ENCODE assay signal across 32 cellular contexts in the genomic region with DNA sequence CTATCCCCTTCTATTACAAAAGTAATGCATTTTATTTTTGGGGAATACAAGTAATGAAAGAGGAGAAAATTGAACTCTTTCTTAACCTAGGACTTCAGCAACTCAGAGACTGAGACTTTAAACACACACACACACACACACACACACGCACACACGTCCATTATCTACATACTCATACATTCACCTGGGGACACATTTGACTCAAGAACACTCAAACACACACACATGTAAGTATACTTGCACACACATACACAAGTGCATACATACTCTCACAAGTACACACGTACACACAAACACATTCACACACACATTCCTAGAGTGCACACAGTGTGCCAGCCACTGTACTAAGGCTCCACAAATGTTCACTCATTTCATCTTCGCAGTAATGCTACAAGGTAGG. TPM values are rescaled to one million over a fixed set of nuclear protein-coding genes. Genes with fewer than 3 reads are reported as not detected.
DNase-seq lines count a peak whose midpoint lies in the region; ATAC-seq, FAIRE-seq and TF ChIP-seq lines count a peak whose summit lies in the region.
"Had no signal": no experiment of that assay in that cellular context is flagged by ENCODE, and none has a peak within 500 bp of the region (broad histone marks: within the 10 kb centered on the region; RNA-seq: fewer than 3 reads in every experiment).

No MANE protein-coding gene starts in this region.

- H3K27ac ChIP-seq in HepG2 (ENCODE audit: extremely low read length, insufficient read depth, low read length), result no peak overlapping the region
- H3K27ac ChIP-seq in right lobe of liver, result no peak overlapping the region
- no peak overlapping the region for H3K27ac ChIP-seq in H1 (ENCODE audit: low read depth, low read length)
- H3K27ac ChIP-seq: BLaER1 had no signal

- no peak overlapping the region for H4K91ac ChIP-seq in H1 (replicated peaks; ENCODE audit: insufficient read length, low read length)

- H3K27me3 ChIP-seq in HepG2 (ENCODE audit: control insufficient read depth in 1 of 2, insufficient read depth in 2 of 2, low read length in 2 of 2) (peaks cover 6 to 49% of the 10 kb centered on the region in 2 experiments; a peak in 4 of 5 replicates), right lobe of liver (no peaks in the 10 kb centered on the region), H1 (replicated peaks in 1 of 4; ENCODE audit: control insufficient read depth in 3 of 4, extremely low read depth in 1 of 4, insufficient read depth in 3 of 4, low read length in 3 of 4) (0 out of 7 replicates have a peak, but pooled peaks cover 0 to 2% (median 0%) of the 10 kb centered on the region in 4 experiments)
- H3K27me3 ChIP-seq: BE2C, BLaER1 had no signal

- TF ChIP-seq CTCF in HepG2 (CRISPR knock-in tag; IDR thresholded peaks at IDR 0.05) (no peak), right lobe of liver (IDR thresholded peaks at IDR 0.05) (no peak), H1 (IDR thresholded peaks at IDR 0.05; ENCODE audit: control extremely low read depth in 1 of 3, insufficient read depth in 1 of 3, low read depth in 1 of 3, low read length in 3 of 3) (no peak)

- H2BK120ac ChIP-seq in H1 (replicated peaks; ENCODE audit: low read depth, low read length), result peak overlapping the region; percentile 79

- H3K23ac ChIP-seq in H1 (ENCODE audit: insufficient read length), result no peak overlapping the region

- DNase-seq in HepG2 (ENCODE audit: low spot score) (no peak), right lobe of liver (no peak), HTR-8/SVneo (ENCODE audit: insufficient read length, low spot score) (no peak), H1 (ENCODE audit: low read depth in 1 of 2, low spot score in 2 of 2) (no peak), urothelium cell line (ENCODE audit: low spot score) (no peak), mesenteric fat pad (ENCODE audit: low spot score) (no peak)
- DNase-seq in activated naive CD4-positive, alpha-beta T cell (lab: John Stamatoyannopoulos, UW), result no peak
- no peak for DNase-seq in stimulated activated CD8-positive, alpha-beta memory T cell treated with anti-CD3 and anti-CD28 coated beads, Interleukin-4, amount 100 ng/mL, for 48 hours
- DNase-seq: 8988T; ACHN; BE2C; C1 segment of cervical spinal cord; CD4-positive, alpha-beta memory T cell; CD4-positive, CD25-positive, alpha-beta regulatory T cell; CD8-positive, alpha-beta memory T cell; COR-L47; DMS 273 treated with DMSO at 0.1 percent for 48 hours; DMS153; DMS53; DMS79; DND-41; EL; GDM1 had no signal

- BruUV-seq in HepG2 (replicated peaks; lab: Mats Ljungman, UMichigan), result no TSS peak

- H3K14ac ChIP-seq in H1 (ENCODE audit: insufficient read length), result no peak overlapping the region

- H3K4me3 ChIP-seq in HepG2 (replicated peaks in 1 of 3; ENCODE audit: insufficient read depth in 1 of 3, low read depth in 2 of 3, low read length in 3 of 3) (no peak overlapping the region), right lobe of liver (no peak overlapping the region), H1 (ENCODE audit: extremely low read depth in 1 of 4, insufficient read depth in 2 of 4, low read depth in 3 of 4, low read length in 4 of 4) (no peak overlapping the region)
- H3K4me3 ChIP-seq: BLaER1 had no signal

- no peaks in the 10 kb centered on the region for H3K9me3 ChIP-seq in HepG2 (ENCODE audit: low read length)
- no peaks in the 10 kb centered on the region for H3K9me3 ChIP-seq in right lobe of liver
- H3K9me3 ChIP-seq in H1 (ENCODE audit: insufficient read depth in 2 of 2, low read depth in 1 of 2, low read length in 1 of 2), result no peaks in the 10 kb centered on the region
- H3K9me3 ChIP-seq: BE2C, BLaER1 had no signal

- no peak overlapping the region for H2BK20ac ChIP-seq in H1 (ENCODE audit: low read length)

- intact Hi-C loops in HepG2 (cut with micrococcal nuclease; ENCODE audit: unreplicated experiment) (no loop called here), right lobe of liver (cut with DNase I) (no loop called here)

- no peak for FAIRE-seq in HepG2 (lab: Jason Lieb, UNC)
- FAIRE-seq in HTR-8/SVneo (lab: Jason Lieb, UNC), result peak; percentile 99
- FAIRE-seq in H1 (lab: Jason Lieb, UNC), result no peak
- FAIRE-seq in urothelium cell line (lab: Jason Lieb, UNC), result peak; percentile 80
- FAIRE-seq: A204.1, GM12891, GM18507 had no signal

- H2BK5ac ChIP-seq in H1 (ENCODE audit: low read depth, low read length), result no peak overlapping the region

- peak overlapping the region; percentile 63 for H3K4ac ChIP-seq in H1 (replicated peaks; ENCODE audit: insufficient read length, low read depth, low read length)

- CTCF ChIA-PET in HepG2 (lab: Yijun Ruan, JAX; ENCODE audit: low intra/inter-chr PET ratio, low total read pairs) (no interaction called here), H1 (lab: Charles Lee; ENCODE audit: partially characterized antibody) (interaction anchor here (1.0 kb wide), 1 partner anchor 15 kb away, joined by 3 read pairs; no protein-coding TSS in a partner anchor)

- peak overlapping the region; percentile 98; the same call in 1 of the 2 replicates for H2AK5ac ChIP-seq in H1 (ENCODE audit: low read depth, low read length)

- TF ChIP-seq EP300 in HepG2 (IDR thresholded peaks at IDR 0.05; ENCODE audit: low read depth in 2 of 2, low read length in 2 of 2) (no peak), HepG2 (CRISPR knock-in tag; IDR thresholded peaks at IDR 0.05; ENCODE audit: borderline replicate concordance) (no peak), H1 (IDR thresholded peaks at IDR 0.05; ENCODE audit: borderline replicate concordance in 1 of 2, low read depth in 2 of 2, low read length in 2 of 2) (no peak)

- H3K18ac ChIP-seq in H1 (ENCODE audit: extremely low read depth, low read length), result no peak overlapping the region; the same call in 1 of the 2 replicates

- H3K4me2 ChIP-seq in HepG2 (ENCODE audit: low read depth, low read length) (no peak overlapping the region), H1 (ENCODE audit: insufficient read depth in 1 of 2, low read depth in 2 of 2, low read length in 2 of 2) (no peak overlapping the region)
- H3K4me2 ChIP-seq: BLaER1 had no signal

- no peaks in the 10 kb centered on the region for H3K79me1 ChIP-seq in H1 (ENCODE audit: low read depth, low read length)

- H3K79me2 ChIP-seq in HepG2 (ENCODE audit: insufficient read depth, low read length) (no peaks in the 10 kb centered on the region), H1 (ENCODE audit: control insufficient read depth in 1 of 2, insufficient read depth in 2 of 2, low read length in 2 of 2) (no peaks in the 10 kb centered on the region)

- peak overlapping the region; percentile 77; the same call in 1 of the 2 replicates for H2BK15ac ChIP-seq in H1 (ENCODE audit: low read length)

- WGBS in HepG2 (ENCODE audit: low lambda C conversion rate), result 42% methylated on average over 4 of the region's 4 CpGs
- WGBS in right lobe of liver (ENCODE audit: insufficient coverage, low coverage, low lambda C conversion rate, missing lambda C conversion rate), result 94% methylated on average over 4 of the region's 4 CpGs
- WGBS in H1 (ENCODE audit: extremely low coverage in 1 of 2, insufficient coverage in 1 of 2, insufficient read length in 1 of 2, insufficient replicate concordance in 2 of 2, low coverage in 1 of 2, low lambda C conversion rate in 2 of 2, missing lambda C conversion rate in 1 of 2), 2 experiments, result 83% methylated on average over 4 of the region's 4 CpGs; no CpG with 5 or more reads in 1 of the 2 experiments

- H2AFZ ChIP-seq in HepG2 (ENCODE audit: low read length) (no peak overlapping the region), H1 (ENCODE audit: low read length) (no peak overlapping the region)

- peaks cover 43% of the 10 kb centered on the region for H3K4me1 ChIP-seq in HepG2 (ENCODE audit: insufficient read depth, low read length)
- no peaks in the 10 kb centered on the region for H3K4me1 ChIP-seq in right lobe of liver
- peaks cover 4 to 12% (median 5%) of the 10 kb centered on the region in 4 experiments for H3K4me1 ChIP-seq in H1 (replicated peaks in 1 of 4; ENCODE audit: control insufficient read depth in 3 of 4, insufficient read depth in 4 of 4, low read length in 3 of 4)
- H3K4me1 ChIP-seq: BE2C, BLaER1 had no signal

- H3K56ac ChIP-seq in H1 (replicated peaks; ENCODE audit: insufficient read length, low read depth, low read length), result no peak overlapping the region

- H3K9ac ChIP-seq in HepG2 (ENCODE audit: insufficient read depth, low read depth, low read length), result no peak overlapping the region
- H3K9ac ChIP-seq in H1 (replicated peaks in 1 of 4; ENCODE audit: extremely low read depth in 1 of 4, low read depth in 3 of 4, low read length in 3 of 4), result no peak overlapping the region
- H3K9ac ChIP-seq: BLaER1 had no signal

- H4K20me1 ChIP-seq in HepG2 (ENCODE audit: insufficient read depth, low read length) (no peaks in the 10 kb centered on the region), H1 (replicated peaks in 1 of 2; ENCODE audit: control insufficient read depth in 1 of 2, insufficient read depth in 2 of 2, low read length in 2 of 2) (no peaks in the 10 kb centered on the region)
- H4K20me1 ChIP-seq: BLaER1 had no signal

- TF ChIP-seq RAD21 in HepG2 (CRISPR knock-in tag; IDR thresholded peaks at IDR 0.05), result no peak
- no peak for TF ChIP-seq RAD21 in H1 (IDR thresholded peaks at IDR 0.05 in 1 of 2, conservative IDR thresholded peaks at IDR 0.05 in 1 of 2; ENCODE audit: low read depth in 2 of 2, low read length in 2 of 2)

- H2BK12ac ChIP-seq in H1 (ENCODE audit: low read depth, low read length), result peak overlapping the region; percentile 88; the same call in 1 of the 2 replicates

- no peak for TF ChIP-seq POLR2A in HepG2 (IDR thresholded peaks at IDR 0.05; ENCODE audit: insufficient read depth in 1 of 2, low read depth in 2 of 2, low read length in 2 of 2)
- no peak for TF ChIP-seq POLR2A in right lobe of liver (IDR thresholded peaks at IDR 0.05)
- TF ChIP-seq POLR2A in H1 (IDR thresholded peaks at IDR 0.05; ENCODE audit: control extremely low read depth in 1 of 2, low read depth in 2 of 2, low read length in 2 of 2), result no peak

- no peak overlapping the region for H4K5ac ChIP-seq in H1 (ENCODE audit: insufficient read length, low read depth, low read length)

- H3K36me3 ChIP-seq in HepG2 (replicated peaks in 1 of 2; ENCODE audit: control insufficient read depth in 1 of 2, insufficient read depth in 2 of 2, low read length in 2 of 2) (no peaks in the 10 kb centered on the region), right lobe of liver (no peaks in the 10 kb centered on the region), H1 (ENCODE audit: control insufficient read depth in 2 of 4, insufficient read depth in 4 of 4, low read length in 3 of 4) (no peaks in the 10 kb centered on the region)
- H3K36me3 ChIP-seq: BE2C, BLaER1 had no signal

- POLR2A ChIA-PET in HepG2 (lab: Yijun Ruan, JAX) (no interaction called here), H1 (lab: Charles Lee; ENCODE audit: partially characterized antibody) (no interaction called here)

- H4K8ac ChIP-seq in H1 (ENCODE audit: extremely low read depth, insufficient read depth, low read length), result no peak overlapping the region

- ATAC-seq in HepG2 (no peak), right lobe of liver (no peak)

- in situ Hi-C loops in HepG2 (cut with HindIII; ENCODE audit: extremely low pct_ligation_motif_present, low pct_unique_long_range_greater_than_20kb), result no loop called here

- H3K23me2 ChIP-seq in H1 (ENCODE audit: low read depth, low read length), result no peaks in the 10 kb centered on the region

RNA-seq across cellular contexts. Expression of a gene that starts 2.1 kb away (rescaled TPM):
- total RNA-seq in HepG2 (2016; rRNA removed; fragmentation: Illumina TruSeq; extraction: Trizol) (not detected in 2 replicates), right lobe of liver (not detected), mesenteric fat pad (not detected)
- total RNA-seq in HepG2 (2016; cell fraction: cytosol; rRNA removed; fragmentation: Illumina TruSeq; extraction: Trizol; ENCODE audit: low read depth), result not detected in 2 replicates
- total RNA-seq in HepG2 (2016; cell fraction: insoluble cytoplasmic fraction; rRNA removed; fragmentation: Illumina TruSeq; extraction: Trizol), result not detected in 2 replicates
- not detected in 2 replicates for total RNA-seq in HepG2 (2016; cell fraction: membrane; rRNA removed; fragmentation: Illumina TruSeq; extraction: Trizol)
- total RNA-seq in HepG2 (2016; cell fraction: nucleus; rRNA removed; fragmentation: Illumina TruSeq; extraction: Trizol), result not detected in 2 replicates
- polyA plus RNA-seq in HepG2 (2011; rRNA removed) (not detected in 2 replicates), H1 (2011; rRNA removed) (0.06 TPM in 1 of 2 replicates, not detected in the other)
- polyA plus RNA-seq in HepG2 (2011; cell fraction: cytosol; rRNA removed), result not detected in 2 replicates
- not detected in 2 replicates for polyA plus RNA-seq in HepG2 (2011; cell fraction: nucleus; rRNA removed)
- not detected in 2 replicates for polyA plus RNA-seq in HepG2 (2012)
- not detected in 2 replicates for polyA plus RNA-seq in HepG2 (2016; cell fraction: cytosol; fragmentation: Illumina TruSeq; extraction: Trizol; ENCODE audit: low read depth)
- polyA plus RNA-seq in HepG2 (2016; cell fraction: insoluble cytoplasmic fraction; fragmentation: Illumina TruSeq; extraction: Trizol; ENCODE audit: low read depth), result not detected in 2 replicates
- not detected in 2 replicates for polyA plus RNA-seq in HepG2 (2016; cell fraction: membrane; fragmentation: Illumina TruSeq; extraction: Trizol; ENCODE audit: low read depth)
- polyA plus RNA-seq in HepG2 (2016; cell fraction: nucleus; fragmentation: Illumina TruSeq; extraction: Trizol; ENCODE audit: insufficient read depth, low read depth), result not detected in 2 replicates
- not detected in 2 replicates for polyA minus RNA-seq in HepG2 (2011; rRNA and poly(A)+ RNA removed; ENCODE audit: low replicate concordance)
- not detected in 2 replicates for polyA minus RNA-seq in HepG2 (2011; cell fraction: cytosol; rRNA and poly(A)+ RNA removed)
- polyA minus RNA-seq in HepG2 (2011; cell fraction: nucleus; rRNA and poly(A)+ RNA removed), result not detected in 2 replicates
- total RNA-seq in H1 (2021; fragmentation: NEBNext Ultra II Directional; extraction: Animal tissue kit (Norgen Biotek cat#: 25700)), result not detected in 2 replicates
- not detected for polyA plus RNA-seq in H1 (2011; cell fraction: cytosol; rRNA removed)
- 0.16 TPM for polyA plus RNA-seq in H1 (2011; cell fraction: nucleus; rRNA removed)
- polyA plus RNA-seq in H1 (2012, experiment 1 of 2), result not detected in 4 replicates
- polyA plus RNA-seq in H1 (2012, experiment 2 of 2), result not detected
- 0.06 TPM for polyA plus RNA-seq in H1 (2013, experiment 1 of 2)
- 0.04 TPM for polyA plus RNA-seq in H1 (2013, experiment 2 of 2)
- polyA minus RNA-seq in H1 (2011; rRNA and poly(A)+ RNA removed), result 0.13 TPM in 1 of 2 replicates, not detected in the other
- not detected for polyA minus RNA-seq in H1 (2011; cell fraction: cytosol; rRNA and poly(A)+ RNA removed)
- polyA minus RNA-seq in H1 (2011; cell fraction: nucleus; rRNA and poly(A)+ RNA removed), result not detected
- total RNA-seq: A673; CD4-positive, alpha-beta memory T cell; CD4-positive, CD25-positive, alpha-beta regulatory T cell; CD8-positive, alpha-beta memory T cell; Daoy; G401 had no signal
- polyA plus RNA-seq: AG04450; CD14-positive monocyte; CD4-positive, alpha-beta memory T cell; CD4-positive, CD25-positive, alpha-beta regulatory T cell; CD8-positive, alpha-beta memory T cell had no signal

RNA-seq across cellular contexts. Expression of a gene that starts 20.8 kb away (rescaled TPM):
- 169 and 190 TPM in 2 replicates for total RNA-seq in HepG2 (2016; rRNA removed; fragmentation: Illumina TruSeq; extraction: Trizol)
- total RNA-seq in HepG2 (2016; cell fraction: cytosol; rRNA removed; fragmentation: Illumina TruSeq; extraction: Trizol; ENCODE audit: low read depth), result 29.0 and 32.3 TPM in 2 replicates
- total RNA-seq in HepG2 (2016; cell fraction: insoluble cytoplasmic fraction; rRNA removed; fragmentation: Illumina TruSeq; extraction: Trizol), result 151 and 173 TPM in 2 replicates
- 112 and 124 TPM in 2 replicates for total RNA-seq in HepG2 (2016; cell fraction: membrane; rRNA removed; fragmentation: Illumina TruSeq; extraction: Trizol)
- total RNA-seq in HepG2 (2016; cell fraction: nucleus; rRNA removed; fragmentation: Illumina TruSeq; extraction: Trizol), result 102 and 116 TPM in 2 replicates
- 80.9 and 112 TPM in 2 replicates for polyA plus RNA-seq in HepG2 (2011; rRNA removed)
- 42.6 and 51.4 TPM in 2 replicates for polyA plus RNA-seq in HepG2 (2011; cell fraction: cytosol; rRNA removed)
- 155 and 166 TPM in 2 replicates for polyA plus RNA-seq in HepG2 (2011; cell fraction: nucleus; rRNA removed)
- polyA plus RNA-seq in HepG2 (2012), result 118 and 127 TPM in 2 replicates
- polyA plus RNA-seq in HepG2 (2016; cell fraction: cytosol; fragmentation: Illumina TruSeq; extraction: Trizol; ENCODE audit: low read depth), result 15.4 and 16.4 TPM in 2 replicates
- 119 and 153 TPM in 2 replicates for polyA plus RNA-seq in HepG2 (2016; cell fraction: insoluble cytoplasmic fraction; fragmentation: Illumina TruSeq; extraction: Trizol; ENCODE audit: low read depth)
- 46.6 and 47.5 TPM in 2 replicates for polyA plus RNA-seq in HepG2 (2016; cell fraction: membrane; fragmentation: Illumina TruSeq; extraction: Trizol; ENCODE audit: low read depth)
- polyA plus RNA-seq in HepG2 (2016; cell fraction: nucleus; fragmentation: Illumina TruSeq; extraction: Trizol; ENCODE audit: insufficient read depth, low read depth), result 182 and 192 TPM in 2 replicates
- polyA minus RNA-seq in HepG2 (2011; rRNA and poly(A)+ RNA removed; ENCODE audit: low replicate concordance), result 4.8 and 366 TPM in 2 replicates
- 84.1 and 95.5 TPM in 2 replicates for polyA minus RNA-seq in HepG2 (2011; cell fraction: cytosol; rRNA and poly(A)+ RNA removed)
- polyA minus RNA-seq in HepG2 (2011; cell fraction: nucleus; rRNA and poly(A)+ RNA removed), result 74.7 and 93.0 TPM in 2 replicates
- total RNA-seq in right lobe of liver, result 100 to 1,000 TPM; 101 to 255 (median 157) TPM
- not detected in 2 replicates for total RNA-seq in H1 (2021; fragmentation: NEBNext Ultra II Directional; extraction: Animal tissue kit (Norgen Biotek cat#: 25700))
- 0.03 TPM in 1 of 2 replicates, not detected in the other for polyA plus RNA-seq in H1 (2011; rRNA removed)
- 0.04 TPM for polyA plus RNA-seq in H1 (2011; cell fraction: cytosol; rRNA removed)
- polyA plus RNA-seq in H1 (2011; cell fraction: nucleus; rRNA removed), result not detected
- polyA plus RNA-seq in H1 (2012, experiment 1 of 2), result 0.10 to 0.11 TPM in 2 of 4 replicates, not detected in the others
- 0.03 TPM for polyA plus RNA-seq in H1 (2012, experiment 2 of 2)
- polyA plus RNA-seq in H1 (2013, experiment 1 of 2), result not detected
- 0.02 TPM for polyA plus RNA-seq in H1 (2013, experiment 2 of 2)
- not detected in 2 replicates for polyA minus RNA-seq in H1 (2011; rRNA and poly(A)+ RNA removed)
- polyA minus RNA-seq in H1 (2011; cell fraction: cytosol; rRNA and poly(A)+ RNA removed), result not detected
- polyA minus RNA-seq in H1 (2011; cell fraction: nucleus; rRNA and poly(A)+ RNA removed), result not detected
- 0.51 TPM for total RNA-seq in mesenteric fat pad
- total RNA-seq: A673; CD4-positive, alpha-beta memory T cell; CD4-positive, CD25-positive, alpha-beta regulatory T cell; CD8-positive, alpha-beta memory T cell; Daoy had no signal
- polyA plus RNA-seq: AG04450; CD14-positive monocyte; CD4-positive, alpha-beta memory T cell; CD4-positive, CD25-positive, alpha-beta regulatory T cell; CD8-positive, alpha-beta memory T cell had no signal

RNA-seq across cellular contexts. Expression of a gene that starts 23.7 kb away (rescaled TPM):
- total RNA-seq in HepG2 (2016; rRNA removed; fragmentation: Illumina TruSeq; extraction: Trizol) (13.6 and 24.5 TPM in 2 replicates), right lobe of liver (1 to 10 TPM; 3.6 to 8.0 (median 6.4) TPM), mesenteric fat pad (28.5 TPM)
- 2.8 and 2.9 TPM in 2 replicates for total RNA-seq in HepG2 (2016; cell fraction: cytosol; rRNA removed; fragmentation: Illumina TruSeq; extraction: Trizol; ENCODE audit: low read depth)
- 13.1 and 24.2 TPM in 2 replicates for total RNA-seq in HepG2 (2016; cell fraction: insoluble cytoplasmic fraction; rRNA removed; fragmentation: Illumina TruSeq; extraction: Trizol)
- 8.8 and 10.2 TPM in 2 replicates for total RNA-seq in HepG2 (2016; cell fraction: membrane; rRNA removed; fragmentation: Illumina TruSeq; extraction: Trizol)
- 20.0 and 25.7 TPM in 2 replicates for total RNA-seq in HepG2 (2016; cell fraction: nucleus; rRNA removed; fragmentation: Illumina TruSeq; extraction: Trizol)
- polyA plus RNA-seq in HepG2 (2011; rRNA removed) (9.6 and 10.4 TPM in 2 replicates), H1 (2011; rRNA removed) (1.1 and 1.2 TPM in 2 replicates)
- polyA plus RNA-seq in HepG2 (2011; cell fraction: cytosol; rRNA removed), result 7.7 and 12.9 TPM in 2 replicates
- 10.1 and 10.7 TPM in 2 replicates for polyA plus RNA-seq in HepG2 (2011; cell fraction: nucleus; rRNA removed)
- 18.0 and 19.6 TPM in 2 replicates for polyA plus RNA-seq in HepG2 (2012)
- 2.4 TPM in 2 replicates for polyA plus RNA-seq in HepG2 (2016; cell fraction: cytosol; fragmentation: Illumina TruSeq; extraction: Trizol; ENCODE audit: low read depth)
- polyA plus RNA-seq in HepG2 (2016; cell fraction: insoluble cytoplasmic fraction; fragmentation: Illumina TruSeq; extraction: Trizol; ENCODE audit: low read depth), result 10.6 and 10.9 TPM in 2 replicates
- polyA plus RNA-seq in HepG2 (2016; cell fraction: membrane; fragmentation: Illumina TruSeq; extraction: Trizol; ENCODE audit: low read depth), result 4.4 and 4.9 TPM in 2 replicates
- polyA plus RNA-seq in HepG2 (2016; cell fraction: nucleus; fragmentation: Illumina TruSeq; extraction: Trizol; ENCODE audit: insufficient read depth, low read depth), result 33.0 and 34.7 TPM in 2 replicates
- 11.7 and 21.7 TPM in 2 replicates for polyA minus RNA-seq in HepG2 (2011; rRNA and poly(A)+ RNA removed; ENCODE audit: low replicate concordance)
- polyA minus RNA-seq in HepG2 (2011; cell fraction: cytosol; rRNA and poly(A)+ RNA removed), result 10.1 and 13.8 TPM in 2 replicates
- 6.7 and 9.0 TPM in 2 replicates for polyA minus RNA-seq in HepG2 (2011; cell fraction: nucleus; rRNA and poly(A)+ RNA removed)
- 2.0 and 2.1 TPM in 2 replicates for total RNA-seq in H1 (2021; fragmentation: NEBNext Ultra II Directional; extraction: Animal tissue kit (Norgen Biotek cat#: 25700))
- polyA plus RNA-seq in H1 (2011; cell fraction: cytosol; rRNA removed), result 1.1 TPM
- 1.9 TPM for polyA plus RNA-seq in H1 (2011; cell fraction: nucleus; rRNA removed)
- 1.3 to 1.7 TPM (median 1.6 TPM) in 4 replicates for polyA plus RNA-seq in H1 (2012, experiment 1 of 2)
- 1.5 TPM for polyA plus RNA-seq in H1 (2012, experiment 2 of 2)
- polyA plus RNA-seq in H1 (2013, experiment 1 of 2), result 2.0 TPM
- 2.5 TPM for polyA plus RNA-seq in H1 (2013, experiment 2 of 2)
- 1.5 and 2.8 TPM in 2 replicates for polyA minus RNA-seq in H1 (2011; rRNA and poly(A)+ RNA removed)
- polyA minus RNA-seq in H1 (2011; cell fraction: cytosol; rRNA and poly(A)+ RNA removed), result 1.1 TPM
- polyA minus RNA-seq in H1 (2011; cell fraction: nucleus; rRNA and poly(A)+ RNA removed), result 1.2 TPM

Comparison
In these comparisons a context has a peak if more than half of its experiments do, and no peak if none do; other contexts are left out.
1. RNA of a gene that starts 20.8 kb away (total RNA-seq): 101 to 255 TPM in right lobe of liver and 29.0 to 190 TPM in HepG2; 0.51 TPM in mesenteric fat pad (single experiment) and not detected in H1; every median in the first group is over 10 times any median in the second.